34 cellular contexts compared by ENCODE assay signal in the genomic region with DNA sequence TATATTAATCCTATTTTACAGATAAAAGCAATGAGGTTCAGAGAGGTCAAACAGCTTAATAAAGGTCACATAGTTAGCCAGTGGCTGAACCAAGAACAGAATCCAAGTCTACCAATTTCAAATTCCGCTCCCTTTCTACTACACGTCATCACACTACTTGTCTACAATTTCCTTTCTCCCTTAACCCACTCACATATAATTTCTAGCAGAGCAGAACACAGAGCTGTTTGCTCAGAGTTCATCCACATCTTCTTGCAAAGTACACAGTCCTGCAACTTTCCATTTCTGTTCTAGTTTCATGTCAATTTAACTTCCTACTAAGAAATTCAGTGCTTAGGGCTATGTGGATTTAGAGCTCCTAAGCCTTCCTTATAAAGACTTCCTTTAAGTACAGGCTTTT.
"Had no signal": no experiment of that assay in that cellular context is flagged by ENCODE, and none has a peak within 500 bp of the region (broad histone marks: within the 10 kb centered on the region; RNA-seq: fewer than 3 reads in every experiment).

No MANE protein-coding gene starts in this region.

- DNase-seq: activated CD4-positive, alpha-beta memory T cell treated with anti-CD3 and anti-CD28 coated beads, Interleukin-2, amount 10 ng/mL, durations not matched to agents 7 days and 5 days; activated CD4-positive, alpha-beta T cell treated with anti-CD3 and anti-CD28 coated beads for 1 hour; activated CD4-positive, alpha-beta T cell treated with anti-CD3 and anti-CD28 coated beads for 48 hours; activated CD4-positive, CD25-positive, alpha-beta regulatory T cell; activated CD8-positive, alpha-beta memory T cell treated with anti-CD3 and anti-CD28 coated beads for 24 hours; activated CD8-positive, alpha-beta memory T cell treated with anti-CD3 and anti-CD28 coated beads, Interleukin-2, amount 10 ng/mL, durations not matched to agents 7 days and 5 days; activated CD8-positive, alpha-beta memory T cell treated with anti-CD3 and anti-CD28 coated beads, Interleukin-2, amount 50 U/mL, for 48 hours; activated effector memory CD4-positive, alpha-beta T cell treated with Interleukin-2 at 50 U/mL for 16 hours; activated naive CD4-positive, alpha-beta T cell treated with anti-CD3 and anti-CD28 coated beads, Interleukin-2, amount 10 ng/mL, durations not matched to agents 7 days and 5 days; activated naive CD8-positive, alpha-beta T cell treated with anti-CD3 and anti-CD28 coated beads, Interleukin-2, amount 50 U/mL, for 24 hours; activated T-cell treated with anti-CD3 and anti-CD28 coated beads, Interleukin-2, amount 50 U/mL, for 48 hours; aorta; brain microvascular endothelial cell; central memory CD4-positive, alpha-beta T cell; MM.1S; NCI-H1048; NCI-H1105 treated with DMSO at 0.1 percent for 48 hours; NCI-H1436 treated with DMSO at 0.1 percent for 48 hours; NCI-H187; NCI-H2029 treated with DMSO at 0.1 percent for 48 hours; NCI-H2107; NCI-H2171; NCI-H510A; NCI-H526; NCI-H748 treated with DMSO at 0.1 percent for 48 hours; NK-92 treated with Interleukin-12 subunit alpha and Interleukin-12 subunit beta, amount 100 ng/mL, for 24 hours; OCI-M1; Right ventricle myocardium superior; SW 1271; T-helper 1 cell; T-helper 2 cell; T-helper 9 cell; WERI-Rb-1 had no signal

- H3K27me3 ChIP-seq: brain microvascular endothelial cell had no signal

- H3K36me3 Mint-ChIP-seq: activated CD8-positive, alpha-beta memory T cell treated with anti-CD3 and anti-CD28 coated beads, Interleukin-2, amount 10 ng/mL, durations not matched to agents 7 days and 5 days; activated naive CD4-positive, alpha-beta T cell treated with anti-CD3 and anti-CD28 coated beads, Interleukin-2, amount 10 ng/mL, durations not matched to agents 7 days and 5 days had no signal

- H3K4me3 Mint-ChIP-seq: activated CD4-positive, alpha-beta memory T cell treated with anti-CD3 and anti-CD28 coated beads, Interleukin-2, amount 10 ng/mL, durations not matched to agents 7 days and 5 days; activated CD8-positive, alpha-beta memory T cell treated with anti-CD3 and anti-CD28 coated beads, Interleukin-2, amount 10 ng/mL, durations not matched to agents 7 days and 5 days; activated naive CD4-positive, alpha-beta T cell treated with anti-CD3 and anti-CD28 coated beads, Interleukin-2, amount 10 ng/mL, durations not matched to agents 7 days and 5 days; activated naive CD8-positive, alpha-beta T cell; activated naive CD8-positive, alpha-beta T cell treated with anti-CD3 and anti-CD28 coated beads, Interleukin-2, amount 50 U/mL, for 24 hours had no signal

- H3K27ac Mint-ChIP-seq: activated CD4-positive, alpha-beta memory T cell treated with anti-CD3 and anti-CD28 coated beads, Interleukin-2, amount 10 ng/mL, durations not matched to agents 7 days and 5 days; activated CD8-positive, alpha-beta memory T cell treated with anti-CD3 and anti-CD28 coated beads, Interleukin-2, amount 10 ng/mL, durations not matched to agents 7 days and 5 days; activated naive CD4-positive, alpha-beta T cell treated with anti-CD3 and anti-CD28 coated beads, Interleukin-2, amount 10 ng/mL, durations not matched to agents 7 days and 5 days; activated naive CD8-positive, alpha-beta T cell; activated naive CD8-positive, alpha-beta T cell treated with anti-CD3 and anti-CD28 coated beads, Interleukin-2, amount 50 U/mL, for 24 hours had no signal

- H3K36me3 ChIP-seq: brain microvascular endothelial cell, WERI-Rb-1 had no signal

- H3K4me1 Mint-ChIP-seq: activated naive CD4-positive, alpha-beta T cell treated with anti-CD3 and anti-CD28 coated beads, Interleukin-2, amount 10 ng/mL, durations not matched to agents 7 days and 5 days had no signal

- H3K27ac ChIP-seq: brain microvascular endothelial cell, WERI-Rb-1 had no signal

- H3K27me3 Mint-ChIP-seq: activated CD4-positive, alpha-beta memory T cell treated with anti-CD3 and anti-CD28 coated beads, Interleukin-2, amount 10 ng/mL, durations not matched to agents 7 days and 5 days; activated CD8-positive, alpha-beta memory T cell treated with anti-CD3 and anti-CD28 coated beads, Interleukin-2, amount 10 ng/mL, durations not matched to agents 7 days and 5 days; activated naive CD4-positive, alpha-beta T cell treated with anti-CD3 and anti-CD28 coated beads, Interleukin-2, amount 10 ng/mL, durations not matched to agents 7 days and 5 days; activated naive CD8-positive, alpha-beta T cell; activated naive CD8-positive, alpha-beta T cell treated with anti-CD3 and anti-CD28 coated beads, Interleukin-2, amount 50 U/mL, for 24 hours had no signal

- H3K9me3 Mint-ChIP-seq: activated CD4-positive, alpha-beta memory T cell treated with anti-CD3 and anti-CD28 coated beads, Interleukin-2, amount 10 ng/mL, durations not matched to agents 7 days and 5 days; activated naive CD4-positive, alpha-beta T cell treated with anti-CD3 and anti-CD28 coated beads, Interleukin-2, amount 10 ng/mL, durations not matched to agents 7 days and 5 days; activated naive CD8-positive, alpha-beta T cell treated with anti-CD3 and anti-CD28 coated beads, Interleukin-2, amount 50 U/mL, for 24 hours had no signal

- ATAC-seq: activated CD8-positive, alpha-beta memory T cell treated with anti-CD3 and anti-CD28 coated beads, Interleukin-2, amount 10 ng/mL, durations not matched to agents 7 days and 5 days; activated naive CD8-positive, alpha-beta T cell treated with anti-CD3 and anti-CD28 coated beads, Interleukin-2, amount 50 U/mL, for 24 hours had no signal
